In genomic region chr7:75639071-75639892, GRCh38 we compare ENCODE assay signal across 8 cellular contexts.
DNase-seq lines count a peak whose midpoint lies in the region; ATAC-seq and TF ChIP-seq lines count a peak whose summit lies in the region.

No MANE protein-coding gene starts in this region.

- peak overlapping the region; percentile 88 to 95 (median 94) for H3K4me3 Mint-ChIP-seq in brain

- DNase-seq in HL-60 (ENCODE audit: low read depth in 1 of 2, low spot score in 1 of 2): peak in 1 of 2 experiments; percentile 55
- DNase-seq in T-helper 1 cell: peak in 4 of 5 donors; percentile 6 to 33 (median 16)
- peak; percentile 77 for DNase-seq in iPS-NIHi7 (ENCODE audit: extremely low spot score)
- no peak for DNase-seq in mesenteric fat pad (ENCODE audit: low spot score)

- H3K4me1 Mint-ChIP-seq in brain: peaks cover 38% of the 10 kb centered on the region

- peaks cover 14% of the 10 kb centered on the region for H3K4me1 ChIP-seq in skeletal muscle satellite cell (ENCODE audit: control insufficient read depth, insufficient read depth, low read length)

- no peak for ATAC-seq in GM21360 (IDR thresholded peaks at IDR 0.05; ENCODE audit: unreplicated experiment)

- H3K4me3 ChIP-seq in HL-60 (replicated peaks; ENCODE audit: insufficient read depth, low read length) (peak overlapping the region; percentile 59), skeletal muscle satellite cell (ENCODE audit: low read length) (peak overlapping the region; percentile 75)

- H3K9me3 ChIP-seq in skeletal muscle satellite cell (replicated peaks; ENCODE audit: low read length): no peaks in the 10 kb centered on the region

- H3K9me3 Mint-ChIP-seq in brain: peaks cover 0 to 5% (median 2%) of the 10 kb centered on the region in 5 experiments

- peak overlapping the region; percentile 92 to 99 (median 96) for H3K27ac Mint-ChIP-seq in brain

- no peak for TF ChIP-seq CTCF in C4-2B (conservative IDR thresholded peaks at IDR 0.05)
- TF ChIP-seq CTCF in HL-60 (IDR thresholded peaks at IDR 0.05; ENCODE audit: insufficient read depth, low read length): no peak
- no peak for TF ChIP-seq CTCF in brain (conservative IDR thresholded peaks at IDR 0.05)

- peak overlapping the region; percentile 89 for H3K4me2 ChIP-seq in skeletal muscle satellite cell (ENCODE audit: low read length)

- H3K9ac ChIP-seq in skeletal muscle satellite cell (ENCODE audit: low read depth, low read length): peak overlapping the region; percentile 74

- H3K27ac ChIP-seq in C4-2B: peak overlapping the region; percentile 67
- peak overlapping the region; percentile 74 for H3K27ac ChIP-seq in HL-60 (replicated peaks)

- peaks cover 7% of the 10 kb centered on the region for H3K36me3 Mint-ChIP-seq in brain

- H3K27me3 ChIP-seq in HL-60 (ENCODE audit: insufficient read depth, poor library complexity, severe bottlenecking) (no peaks in the 10 kb centered on the region), skeletal muscle satellite cell (ENCODE audit: control insufficient read depth, insufficient read depth, low read length) (no peaks in the 10 kb centered on the region)

- no peaks in the 10 kb centered on the region for H3K36me3 ChIP-seq in skeletal muscle satellite cell (ENCODE audit: insufficient read depth, low read length)

- H3K27me3 Mint-ChIP-seq in brain: peaks cover 3% of the 10 kb centered on the region
